ENCODE assay signal across 21 cellular contexts in genomic region chr18:9249254-9249653, GRCh38.
DNase-seq lines count a peak whose midpoint lies in the region; ATAC-seq, FAIRE-seq and TF ChIP-seq lines count a peak whose summit lies in the region.
"Had no signal": no experiment of that assay in that cellular context is flagged by ENCODE, and none has a peak within 500 bp of the region (broad histone marks: within the 10 kb centered on the region; RNA-seq: fewer than 3 reads in every experiment).

No MANE protein-coding gene starts in this region.

- H2AK5ac ChIP-seq in IMR-90 (ENCODE audit: low read depth, low read length) (no peak overlapping the region), mesenchymal stem cell (ENCODE audit: low read length, severe bottlenecking) (no peak overlapping the region)

- ATAC-seq in IMR-90 (ENCODE audit: low read depth): peak; percentile 53; the same call in 1 of the 2 replicates
- ATAC-seq: K562 had no signal

- H4K91ac ChIP-seq in IMR-90 (ENCODE audit: insufficient read depth, low read depth, low read length): no peak overlapping the region
- no peak overlapping the region for H4K91ac ChIP-seq in mesenchymal stem cell (ENCODE audit: low read length)

- no peak for TF ChIP-seq RAD21 in IMR-90 (IDR thresholded peaks at IDR 0.05; ENCODE audit: low read length)

- CTCF ChIA-PET in IMR-90 (lab: Yijun Ruan, JAX): interaction anchor here (0.7 to 0.9 kb wide), 2 partner anchors 13 to 1145 kb away, joined by 3 read pairs; no protein-coding TSS in a partner anchor

- H3K4ac ChIP-seq in IMR-90 (ENCODE audit: low read depth, low read length) (no peak overlapping the region), mesenchymal stem cell (ENCODE audit: low read depth in 1 of 2, low read length in 2 of 2) (no peak overlapping the region)

- H3K36me3 Mint-ChIP-seq in astrocyte (ENCODE audit: low read depth, unreplicated experiment) (peaks cover 12% of the 10 kb centered on the region), osteocyte (ENCODE audit: unreplicated experiment) (peaks cover 26% of the 10 kb centered on the region)

- in situ Hi-C loops in IMR-90 (cut with MboI; ENCODE audit: low sequenced_read_pairs): no loop called here

- H4K8ac ChIP-seq in IMR-90 (ENCODE audit: low read depth in 2 of 2, low read length in 2 of 2) (no peak overlapping the region), mesenchymal stem cell (ENCODE audit: low read length) (no peak overlapping the region)

- H3K36me3 ChIP-seq in IMR-90 (ENCODE audit: control insufficient read depth, insufficient read depth, low read length): peaks cover 5% of the 10 kb centered on the region
- no peaks in the 10 kb centered on the region for H3K36me3 ChIP-seq in astrocyte (ENCODE audit: insufficient read depth, low read length)
- peaks cover 0 to 78% of the 10 kb centered on the region in 2 experiments for H3K36me3 ChIP-seq in mesenchymal stem cell (ENCODE audit: control insufficient read depth in 1 of 2, insufficient read depth in 2 of 2, low read depth in 1 of 2, low read length in 2 of 2)
- H3K36me3 ChIP-seq in esophagus muscularis mucosa: peaks cover 0 to 46% (median 2%) of the 10 kb centered on the region in 4 donors
- H3K36me3 ChIP-seq: HAP-1 had no signal

- BruUV-seq in IMR-90 (replicated peaks; lab: Mats Ljungman, UMichigan): no TSS peak

- H3K4me1 Mint-ChIP-seq in astrocyte (ENCODE audit: low read depth, unreplicated experiment) (no peaks in the 10 kb centered on the region), osteocyte (ENCODE audit: unreplicated experiment) (no peaks in the 10 kb centered on the region)

- 0 out of 2 replicates have a peak, but pooled peaks cover 3% of the 10 kb centered on the region for H3K9me1 ChIP-seq in IMR-90 (ENCODE audit: insufficient read depth, low read length)

- WGBS in IMR-90 (ENCODE audit: extremely low coverage in 2 of 2, insufficient read length in 1 of 2), 2 experiments: 100% methylated on average over 2 of the region's 2 CpGs; no CpG with 5 or more reads in 1 of the 2 experiments
- WGBS in mesenchymal stem cell: no CpG with 5 or more reads among the region's 2 CpGs
- 79% methylated on average over 2 of the region's 2 CpGs for WGBS in esophagus muscularis mucosa

- H3K79me1 ChIP-seq in IMR-90 (ENCODE audit: low read depth in 1 of 2, low read length in 2 of 2) (peaks cover 9 to 21% of the 10 kb centered on the region in 2 experiments), mesenchymal stem cell (replicated peaks; ENCODE audit: low read length, poor library complexity, severe bottlenecking) (peaks cover 6% of the 10 kb centered on the region)

- H3K14ac ChIP-seq in IMR-90 (replicated peaks; ENCODE audit: low read depth, low read length): no peak overlapping the region
- H3K14ac ChIP-seq in mesenchymal stem cell (ENCODE audit: low read length in 2 of 2): no peak overlapping the region

- H3K27ac ChIP-seq in IMR-90 (ENCODE audit: insufficient read depth, low read length) (no peak overlapping the region), astrocyte (ENCODE audit: low read depth, low read length) (no peak overlapping the region), mesenchymal stem cell (ENCODE audit: low read length, poor library complexity, severe bottlenecking) (no peak overlapping the region), esophagus muscularis mucosa (replicated peaks in 1 of 4) (no peak overlapping the region)
- H3K27ac ChIP-seq: C4-2B, GM23248, HL-60 had no signal

- no peak overlapping the region for H3K27ac Mint-ChIP-seq in astrocyte (ENCODE audit: unreplicated experiment)
- no peak overlapping the region for H3K27ac Mint-ChIP-seq in osteocyte (ENCODE audit: unreplicated experiment)
- H3K27ac Mint-ChIP-seq: CD4-positive, alpha-beta T cell had no signal

- no peaks in the 10 kb centered on the region for H3K27me3 ChIP-seq in IMR-90 (ENCODE audit: control insufficient read depth, insufficient read depth, low read length)
- no peaks in the 10 kb centered on the region for H3K27me3 ChIP-seq in astrocyte (ENCODE audit: insufficient read depth, low read length)
- H3K27me3 ChIP-seq in mesenchymal stem cell (ENCODE audit: control insufficient read depth in 1 of 2, insufficient read depth in 1 of 2, low read length in 2 of 2): no peaks in the 10 kb centered on the region
- no peaks in the 10 kb centered on the region for H3K27me3 ChIP-seq in esophagus muscularis mucosa

- FAIRE-seq in GM19239 (lab: Jason Lieb, UNC) (peak; percentile 35), astrocyte (lab: Jason Lieb, UNC) (no peak)
- FAIRE-seq: A204.1, D721Med, K562 had no signal

- no peak for TF ChIP-seq EP300 in esophagus muscularis mucosa (IDR thresholded peaks at IDR 0.05)

- no peak overlapping the region for H3K4me3 ChIP-seq in IMR-90 (ENCODE audit: insufficient read depth, low read depth, low read length)
- H3K4me3 ChIP-seq in astrocyte (ENCODE audit: insufficient read depth, low read depth, low read length): no peak overlapping the region
- H3K4me3 ChIP-seq in mesenchymal stem cell (ENCODE audit: insufficient read depth in 1 of 2, low read depth in 1 of 2, low read length in 2 of 2): no peak overlapping the region
- no peak overlapping the region for H3K4me3 ChIP-seq in esophagus muscularis mucosa
- H3K4me3 ChIP-seq: GM23248, HAP-1, K562 had no signal

- H3K18ac ChIP-seq in IMR-90 (ENCODE audit: low read depth, low read length) (no peak overlapping the region), mesenchymal stem cell (ENCODE audit: low read depth in 1 of 2, low read length in 2 of 2) (no peak overlapping the region)

- H3K9ac ChIP-seq in IMR-90 (ENCODE audit: low read depth, low read length): no peak overlapping the region
- no peak overlapping the region for H3K9ac ChIP-seq in astrocyte (ENCODE audit: low read length)
- no peak overlapping the region for H3K9ac ChIP-seq in mesenchymal stem cell (ENCODE audit: low read length)
- H3K9ac ChIP-seq: GM23248 had no signal

- no peaks in the 10 kb centered on the region for H3K79me2 ChIP-seq in astrocyte (ENCODE audit: insufficient read depth, low read length)

- no peaks in the 10 kb centered on the region for H3K9me3 Mint-ChIP-seq in astrocyte (ENCODE audit: unreplicated experiment)
- H3K9me3 Mint-ChIP-seq in osteocyte (ENCODE audit: unreplicated experiment): peaks cover 6% of the 10 kb centered on the region

- no peak overlapping the region for H3K56ac ChIP-seq in IMR-90 (ENCODE audit: extremely low read depth, insufficient read depth, low read length)

- H3K9me3 ChIP-seq in IMR-90 (ENCODE audit: control insufficient read depth, insufficient read depth, low read length) (no peaks in the 10 kb centered on the region), astrocyte (ENCODE audit: insufficient read depth, low read depth, low read length) (no peaks in the 10 kb centered on the region), mesenchymal stem cell (ENCODE audit: control insufficient read depth, low read length) (no peaks in the 10 kb centered on the region), esophagus muscularis mucosa (no peaks in the 10 kb centered on the region)
- H3K9me3 ChIP-seq: Caco-2, HAP-1 had no signal

- H3K23ac ChIP-seq in IMR-90 (ENCODE audit: low read depth, low read length): no peak overlapping the region
- H3K23ac ChIP-seq in mesenchymal stem cell (ENCODE audit: low read length in 2 of 2): no peak overlapping the region

- DNase-seq in GM19239 (ENCODE audit: insufficient read length, low spot score) (no peak), IMR-90 (peak; percentile 38), astrocyte (ENCODE audit: low read depth) (peak; percentile 8), mesenchymal stem cell (peak; percentile 11), DMS153 (lab: John Stamatoyannopoulos, UW) (no peak), SKM-1 (lab: John Stamatoyannopoulos, UW; ENCODE audit: unreplicated experiment) (no peak), osteocyte (ENCODE audit: extremely low spot score, unreplicated experiment) (no peak), esophagus muscularis mucosa (ENCODE audit: extremely low spot score) (no peak)
- DNase-seq: ACHN; AML-193; Caco-2; CD4-positive, alpha-beta T cell; DMS79 treated with DMSO at 0.1 percent for 48 hours; GF-D8; GM23248 had no signal

- no peak overlapping the region for H2BK120ac ChIP-seq in IMR-90 (ENCODE audit: low read depth, low read length)
- H2BK120ac ChIP-seq in mesenchymal stem cell (ENCODE audit: low read depth, low read length): no peak overlapping the region

- H3K4me3 Mint-ChIP-seq in astrocyte (ENCODE audit: unreplicated experiment) (no peak overlapping the region), osteocyte (ENCODE audit: unreplicated experiment) (no peak overlapping the region)
- H3K4me3 Mint-ChIP-seq: CD4-positive, alpha-beta T cell had no signal

- TF ChIP-seq CTCF in IMR-90 (conservative IDR thresholded peaks at IDR 0.05; ENCODE audit: low read depth, low read length) (no peak), astrocyte (IDR thresholded peaks at IDR 0.05; ENCODE audit: insufficient read depth, low read depth, low read length) (no peak), osteocyte (IDR thresholded peaks at IDR 0.05) (no peak), esophagus muscularis mucosa (IDR thresholded peaks at IDR 0.05) (no peak)

- H2BK12ac ChIP-seq in mesenchymal stem cell (ENCODE audit: low read length in 2 of 2): no peak overlapping the region

- H4K5ac ChIP-seq in IMR-90 (ENCODE audit: low read depth, low read length): no peak overlapping the region

- dilution Hi-C loops in IMR-90 (cut with HindIII; ENCODE audit: low sequenced_read_pairs, unreplicated experiment): no loop called here

- H2AK9ac ChIP-seq in IMR-90 (replicated peaks; ENCODE audit: low read depth, low read length, poor library complexity): no peak overlapping the region

- H2BK15ac ChIP-seq in IMR-90 (ENCODE audit: low read depth, low read length) (no peak overlapping the region), mesenchymal stem cell (ENCODE audit: low read depth, poor library complexity, severe bottlenecking) (no peak overlapping the region)

- H4K20me1 ChIP-seq in IMR-90 (ENCODE audit: insufficient read depth, low read length) (peaks cover 6% of the 10 kb centered on the region; the same call in 1 of the 2 replicates), astrocyte (ENCODE audit: insufficient read depth, low read length) (no peaks in the 10 kb centered on the region)

- POLR2A ChIA-PET in IMR-90 (lab: Charles Lee; ENCODE audit: unreplicated experiment): no interaction called here

- H3K4me1 ChIP-seq in IMR-90 (ENCODE audit: control insufficient read depth, insufficient read depth, low read length) (0 out of 2 replicates have a peak, but pooled peaks cover 2% of the 10 kb centered on the region), astrocyte (ENCODE audit: insufficient read depth, low read length) (no peaks in the 10 kb centered on the region), mesenchymal stem cell (ENCODE audit: control insufficient read depth, insufficient read depth, low read depth, low read length) (peaks cover 1% of the 10 kb centered on the region), esophagus muscularis mucosa (no peaks in the 10 kb centered on the region)
- H3K4me1 ChIP-seq: Caco-2 had no signal

- H2AFZ ChIP-seq in IMR-90 (replicated peaks; ENCODE audit: low read length, poor library complexity) (no peak overlapping the region), astrocyte (ENCODE audit: low read depth, low read length) (no peak overlapping the region), mesenchymal stem cell (ENCODE audit: low read depth, low read length) (no peak overlapping the region)
- H2AFZ ChIP-seq: GM23248 had no signal

- TF ChIP-seq POLR2A in IMR-90 (IDR thresholded peaks at IDR 0.05; ENCODE audit: low read depth, low read length): no peak
- TF ChIP-seq POLR2A in esophagus muscularis mucosa (IDR thresholded peaks at IDR 0.05; ENCODE audit: low read depth): no peak

- H3K4me2 ChIP-seq in IMR-90 (ENCODE audit: low read depth, low read length) (no peak overlapping the region), astrocyte (ENCODE audit: low read length) (no peak overlapping the region), mesenchymal stem cell (ENCODE audit: low read length, poor library complexity, severe bottlenecking) (no peak overlapping the region)

- H2BK20ac ChIP-seq in IMR-90 (ENCODE audit: low read depth, low read length): no peak overlapping the region

- H3K27me3 Mint-ChIP-seq in astrocyte (ENCODE audit: low read depth, unreplicated experiment) (no peaks in the 10 kb centered on the region), osteocyte (ENCODE audit: unreplicated experiment) (no peaks in the 10 kb centered on the region)
- H3K27me3 Mint-ChIP-seq: CD4-positive, alpha-beta T cell had no signal

- intact Hi-C loops in IMR-90 (cut with micrococcal nuclease) (no loop called here), esophagus muscularis mucosa (cut with DNase I) (no loop called here)

- H2BK5ac ChIP-seq in IMR-90 (ENCODE audit: low read depth, low read length, poor library complexity, severe bottlenecking): no peak overlapping the region
- no peak overlapping the region for H2BK5ac ChIP-seq in mesenchymal stem cell (ENCODE audit: low read depth, low read length, poor library complexity, severe bottlenecking)

Comparison
In these comparisons a context has a peak if more than half of its experiments do, and no peak if none do; other contexts are left out.
1. DNase-seq: peak in IMR-90 (single experiment), astrocyte (single experiment) and mesenchymal stem cell (single experiment); none in GM19239 (single experiment), DMS153 (single experiment), SKM-1 (single experiment), osteocyte (single experiment) and esophagus muscularis mucosa (single experiment).